20 cellular contexts compared by ENCODE assay signal in genomic region chrY:25643024-25643915, GRCh38. TPM values are rescaled to one million over a fixed set of nuclear protein-coding genes. Genes with fewer than 3 reads are reported as not detected.
"Had no signal": no experiment of that assay in that cellular context is flagged by ENCODE, and none has a peak within 500 bp of the region (broad histone marks: within the 10 kb centered on the region; RNA-seq: fewer than 3 reads in every experiment).

No MANE protein-coding gene starts in this region.

RNA-seq across cellular contexts. Expression of gene CDY1, which starts 21.4 kb away (rescaled TPM):
- total RNA-seq: chondrocyte, colonic mucosa, dermis microvascular lymphatic vessel endothelial cell, endodermal cell, esophagus mucosa, esophagus squamous epithelium, frontal cortex, glomerular endothelial cell, heart right ventricle, kidney epithelial cell, left cardiac atrium, left ventricle myocardium inferior, lower leg skin, lower lobe of right lung, lung microvascular endothelial cell, mesenteric fat pad, mesothelial cell of epicardium, mucosa of descending colon, myocyte had no signal
- polyA plus RNA-seq: heart right ventricle, keratinocyte had no signal
